In genomic region chr11:112280268-112281126, GRCh38 we compare ENCODE assay signal across 8 cellular contexts. TPM values are rescaled to one million over a fixed set of nuclear protein-coding genes. Genes with fewer than 3 reads are reported as not detected.
DNase-seq lines count a peak whose midpoint lies in the region; ATAC-seq and TF ChIP-seq lines count a peak whose summit lies in the region.

No MANE protein-coding gene starts in this region.

- H3K27ac ChIP-seq in DOHH2 (ENCODE audit: low read depth, low read length): no peak overlapping the region
- peak overlapping the region in 6 of 12 donors; percentile 12 to 51 (median 30) for H3K27ac ChIP-seq in heart left ventricle
- H3K27ac ChIP-seq in upper lobe of right lung: no peak overlapping the region

- H3K4me1 ChIP-seq in DOHH2 (ENCODE audit: control insufficient read depth, low read length): peaks cover 34% of the 10 kb centered on the region
- peaks cover 4% of the 10 kb centered on the region for H3K4me1 ChIP-seq in HAP-1
- peaks cover 0 to 8% (median 0%) of the 10 kb centered on the region in 12 donors for H3K4me1 ChIP-seq in heart left ventricle
- no peaks in the 10 kb centered on the region for H3K4me1 ChIP-seq in upper lobe of right lung

- no peak for TF ChIP-seq POLR2A in NB4 (IDR thresholded peaks at IDR 0.05; ENCODE audit: extremely low read depth, insufficient read length)
- no peak for TF ChIP-seq POLR2A in heart left ventricle (IDR thresholded peaks at IDR 0.05)

- no peaks in the 10 kb centered on the region for H3K9me3 Mint-ChIP-seq in activated naive CD8-positive, alpha-beta T cell treated with anti-CD3 and anti-CD28 coated beads, Interleukin-2, amount 10 ng/mL, durations not matched to agents 7 days and 5 days

- POLR2A ChIA-PET in activated naive CD8-positive, alpha-beta T cell treated with anti-CD3 and anti-CD28 coated beads, Interleukin-2, amount 10 ng/mL, durations not matched to agents 7 days and 5 days (lab: Charles Lee): interaction anchor here (0.7 to 1.4 kb wide), 5 partner anchors 55 to 403 kb away, joined by 3 to 7 read pairs (median 5); partner anchors contain the start of gene PTS

- H3K27me3 ChIP-seq in DOHH2 (ENCODE audit: control insufficient read depth, low read length) (peaks cover 17% of the 10 kb centered on the region; the same call in 1 of the 2 replicates), HAP-1 (ENCODE audit: low read depth) (peaks cover 8% of the 10 kb centered on the region), heart left ventricle (no peaks in the 10 kb centered on the region), upper lobe of right lung (no peaks in the 10 kb centered on the region)

- H3K27me3 Mint-ChIP-seq in activated naive CD8-positive, alpha-beta T cell treated with anti-CD3 and anti-CD28 coated beads, Interleukin-2, amount 10 ng/mL, durations not matched to agents 7 days and 5 days: peaks cover 10% of the 10 kb centered on the region

- DNase-seq in HAP-1 (ENCODE audit: low spot score in 2 of 2): peak; percentile 76 to 81
- DNase-seq in NB4 (ENCODE audit: low read depth): peak; percentile 88
- DNase-seq in SKM-1 treated with dmso at 0.1 percent for 144 hours (lab: John Stamatoyannopoulos, UW; ENCODE audit: unreplicated experiment): peak; percentile 86
- peak; percentile 66 for DNase-seq in activated naive CD8-positive, alpha-beta T cell treated with anti-CD3 and anti-CD28 coated beads, Interleukin-2, amount 10 ng/mL, durations not matched to agents 7 days and 5 days
- peak in 4 of 5 donors; percentile 67 to 74 (median 69) for DNase-seq in heart left ventricle
- DNase-seq in pons (ENCODE audit: low spot score): peak; percentile 89
- peak; percentile 66 for DNase-seq in upper lobe of right lung

- no peaks in the 10 kb centered on the region for H3K9me2 ChIP-seq in DOHH2 (replicated peaks; ENCODE audit: control insufficient read depth, low read length)

- peak; percentile 72 for TF ChIP-seq CTCF in DOHH2 (IDR thresholded peaks at IDR 0.05; ENCODE audit: low read depth, low read length, poor library complexity, severe bottlenecking)
- TF ChIP-seq CTCF in NB4 (IDR thresholded peaks at IDR 0.05; ENCODE audit: low read depth, low read length): peak; percentile 71
- TF ChIP-seq CTCF in heart left ventricle (IDR thresholded peaks at IDR 0.05): peak; percentile 46 to 74 (median 64)
- peak; percentile 64 for TF ChIP-seq CTCF in upper lobe of right lung (IDR thresholded peaks at IDR 0.05)

- peaks cover 28% of the 10 kb centered on the region for H3K4me1 Mint-ChIP-seq in activated naive CD8-positive, alpha-beta T cell treated with anti-CD3 and anti-CD28 coated beads, Interleukin-2, amount 10 ng/mL, durations not matched to agents 7 days and 5 days

- no peaks in the 10 kb centered on the region for H4K20me1 ChIP-seq in DOHH2 (ENCODE audit: control insufficient read depth, insufficient read depth, low read depth, low read length)

- H3K4me3 ChIP-seq in DOHH2 (ENCODE audit: low read length) (peak overlapping the region; percentile 83), HAP-1 (peak overlapping the region; percentile 17), NB4 (ENCODE audit: low read depth, low read length) (peak overlapping the region; percentile 47), heart left ventricle (peak overlapping the region; percentile 27 to 71 (median 54)), upper lobe of right lung (peak overlapping the region; percentile 51)

- H3K4me3 Mint-ChIP-seq in activated naive CD8-positive, alpha-beta T cell treated with anti-CD3 and anti-CD28 coated beads, Interleukin-2, amount 10 ng/mL, durations not matched to agents 7 days and 5 days: peak overlapping the region; percentile 84

- H3K36me3 ChIP-seq in DOHH2 (ENCODE audit: control insufficient read depth, low read length) (no peaks in the 10 kb centered on the region), HAP-1 (replicated peaks) (no peaks in the 10 kb centered on the region), heart left ventricle (no peaks in the 10 kb centered on the region), upper lobe of right lung (no peaks in the 10 kb centered on the region)

- ATAC-seq in activated naive CD8-positive, alpha-beta T cell treated with anti-CD3 and anti-CD28 coated beads, Interleukin-2, amount 10 ng/mL, durations not matched to agents 7 days and 5 days (ENCODE audit: low read depth): peak; percentile 81
- peak; percentile 68 to 92 (median 86) for ATAC-seq in heart left ventricle
- ATAC-seq in upper lobe of right lung: peak; percentile 95

- WGBS in heart left ventricle, 4 donors: 0 to 3% (median 2%) methylated on average over 18 of the region's 18 CpGs

- H3K9me3 ChIP-seq in DOHH2 (ENCODE audit: control insufficient read depth, insufficient read depth, low read length) (no peaks in the 10 kb centered on the region), HAP-1 (no peaks in the 10 kb centered on the region), heart left ventricle (no peaks in the 10 kb centered on the region), upper lobe of right lung (no peaks in the 10 kb centered on the region)

- H3K27ac Mint-ChIP-seq in activated naive CD8-positive, alpha-beta T cell treated with anti-CD3 and anti-CD28 coated beads, Interleukin-2, amount 10 ng/mL, durations not matched to agents 7 days and 5 days: peak overlapping the region; percentile 76

- intact Hi-C loops in heart left ventricle (cut with DNase I) (loop anchor here (1.0 to 10.0 kb wide), 11 partner anchors 54 to 1004 kb away; partner anchors contain the start of genes DIXDC1 (in 1 of the 10) and PTS (in 1 of the 10)), upper lobe of right lung (cut with DNase I) (loop anchor here (2.0 to 10.0 kb wide), 2 partner anchors 60 to 274 kb away; no protein-coding TSS in a partner anchor)

- H3K4me2 ChIP-seq in DOHH2 (ENCODE audit: low read length): peak overlapping the region; percentile 99

- no peaks in the 10 kb centered on the region for H3K79me2 ChIP-seq in DOHH2 (ENCODE audit: control insufficient read depth, low read length)

- no peaks in the 10 kb centered on the region for H3K36me3 Mint-ChIP-seq in activated naive CD8-positive, alpha-beta T cell treated with anti-CD3 and anti-CD28 coated beads, Interleukin-2, amount 10 ng/mL, durations not matched to agents 7 days and 5 days

- no peaks in the 10 kb centered on the region for H3F3A ChIP-seq in DOHH2 (ENCODE audit: control insufficient read depth, insufficient read depth)

- in situ Hi-C loops in HAP-1 (cut with MboI; ENCODE audit: low sequenced_read_pairs): loop anchor here (5.0 to 25.0 kb wide), 3 partner anchors 58 to 1004 kb away; no protein-coding TSS in a partner anchor

RNA-seq across cellular contexts. Expression of gene PLET1, which starts 19.8 kb away (rescaled TPM):
- total RNA-seq in activated naive CD8-positive, alpha-beta T cell treated with anti-CD3 and anti-CD28 coated beads, Interleukin-2, amount 10 ng/mL, durations not matched to agents 7 days and 5 days: not detected
- not detected for total RNA-seq in heart left ventricle
- polyA plus RNA-seq in heart left ventricle: not detected
- total RNA-seq in upper lobe of right lung: not detected

RNA-seq across cellular contexts. Expression of gene PTS, which starts 54.3 kb away (rescaled TPM):
- 10 to 100 TPM; 20.9 to 24.2 TPM for total RNA-seq in activated naive CD8-positive, alpha-beta T cell treated with anti-CD3 and anti-CD28 coated beads, Interleukin-2, amount 10 ng/mL, durations not matched to agents 7 days and 5 days
- 10 to 100 TPM; 21.6 to 45.8 (median 29.9) TPM for total RNA-seq in heart left ventricle
- polyA plus RNA-seq in heart left ventricle: 10 to 100 TPM; 54.4 to 77.7 TPM
- total RNA-seq in upper lobe of right lung: 22.5 TPM

Comparison
In these comparisons a context has a peak if more than half of its experiments do, and no peak if none do; other contexts are left out.
1. H3K4me3 ChIP-seq: peak in every context shown above with its lines; median percentile 83 in DOHH2; 54 in heart left ventricle; 51 in upper lobe of right lung; 47 in NB4; 17 in HAP-1.